ENCODE assay signal across 2 cellular contexts in the genomic region with DNA sequence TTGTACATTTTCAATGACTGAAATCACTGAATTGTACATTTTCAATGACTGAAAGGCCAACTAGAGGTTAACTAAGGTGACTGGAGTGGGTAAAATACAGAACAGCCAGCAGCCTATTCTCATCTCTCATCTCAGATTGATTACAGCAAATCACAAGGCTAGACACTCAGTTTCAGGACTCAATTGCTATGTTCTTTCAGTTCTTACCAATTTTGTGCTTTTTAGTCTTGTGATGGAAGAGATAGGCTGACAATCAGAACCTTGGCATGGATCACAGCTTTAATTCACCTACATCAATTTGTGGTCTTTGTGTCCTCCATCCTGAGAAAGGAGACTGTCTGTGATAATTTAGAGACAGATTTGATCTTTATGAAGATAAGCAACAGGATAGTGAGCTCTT.
TF ChIP-seq lines count a peak whose summit lies in the region.

No MANE protein-coding gene starts in this region.

TF ChIP-seq in SK-N-SH, 30 proteins besides CTCF, POLR2A, EP300 and RAD21 (continues in another document):
- TF ChIP-seq, protein P1, sequence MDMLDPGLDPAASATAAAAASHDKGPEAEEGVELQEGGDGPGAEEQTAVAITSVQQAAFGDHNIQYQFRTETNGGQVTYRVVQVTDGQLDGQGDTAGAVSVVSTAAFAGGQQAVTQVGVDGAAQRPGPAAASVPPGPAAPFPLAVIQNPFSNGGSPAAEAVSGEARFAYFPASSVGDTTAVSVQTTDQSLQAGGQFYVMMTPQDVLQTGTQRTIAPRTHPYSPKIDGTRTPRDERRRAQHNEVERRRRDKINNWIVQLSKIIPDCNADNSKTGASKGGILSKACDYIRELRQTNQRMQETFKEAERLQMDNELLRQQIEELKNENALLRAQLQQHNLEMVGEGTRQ (IDR thresholded peaks at IDR 0.05; ENCODE audit: borderline replicate concordance, low read depth, low read length): no peak
- TF ChIP-seq TAF1 (IDR thresholded peaks at IDR 0.05; ENCODE audit: borderline replicate concordance, low read depth, low read length): no peak
- TF ChIP-seq SMC3 (IDR thresholded peaks at IDR 0.05; ENCODE audit: low read depth, low read length): no peak
- TF ChIP-seq TCF12 (IDR thresholded peaks at IDR 0.05): peak; percentile 57
- no peak for TF ChIP-seq GABPA (IDR thresholded peaks at IDR 0.05; ENCODE audit: low read depth)
- TF ChIP-seq SIN3A (IDR thresholded peaks at IDR 0.05; ENCODE audit: borderline replicate concordance, low read depth, low read length): no peak
- peak; percentile 89 for TF ChIP-seq GATA2 (CRISPR knock-in tag; IDR thresholded peaks at IDR 0.05)
- peak; percentile 66; the same call in 1 of the 2 replicates for TF ChIP-seq FOXJ3 (CRISPR knock-in tag; IDR thresholded peaks at IDR 0.05)
- peak; percentile 20 for TF ChIP-seq CHD2 (IDR thresholded peaks at IDR 0.05; ENCODE audit: low read length, partially characterized antibody)
- TF ChIP-seq ELF1 (IDR thresholded peaks at IDR 0.05): no peak
- TF ChIP-seq, protein P2, sequence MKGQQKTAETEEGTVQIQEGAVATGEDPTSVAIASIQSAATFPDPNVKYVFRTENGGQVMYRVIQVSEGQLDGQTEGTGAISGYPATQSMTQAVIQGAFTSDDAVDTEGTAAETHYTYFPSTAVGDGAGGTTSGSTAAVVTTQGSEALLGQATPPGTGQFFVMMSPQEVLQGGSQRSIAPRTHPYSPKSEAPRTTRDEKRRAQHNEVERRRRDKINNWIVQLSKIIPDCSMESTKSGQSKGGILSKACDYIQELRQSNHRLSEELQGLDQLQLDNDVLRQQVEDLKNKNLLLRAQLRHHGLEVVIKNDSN (IDR thresholded peaks at IDR 0.05; ENCODE audit: borderline replicate concordance, low read depth): no peak
- no peak for TF ChIP-seq FOSL2 (IDR thresholded peaks at IDR 0.05; ENCODE audit: borderline replicate concordance, low read depth)
- TF ChIP-seq RFX5 (IDR thresholded peaks at IDR 0.05; ENCODE audit: low read length): no peak
- TF ChIP-seq, protein P3, sequence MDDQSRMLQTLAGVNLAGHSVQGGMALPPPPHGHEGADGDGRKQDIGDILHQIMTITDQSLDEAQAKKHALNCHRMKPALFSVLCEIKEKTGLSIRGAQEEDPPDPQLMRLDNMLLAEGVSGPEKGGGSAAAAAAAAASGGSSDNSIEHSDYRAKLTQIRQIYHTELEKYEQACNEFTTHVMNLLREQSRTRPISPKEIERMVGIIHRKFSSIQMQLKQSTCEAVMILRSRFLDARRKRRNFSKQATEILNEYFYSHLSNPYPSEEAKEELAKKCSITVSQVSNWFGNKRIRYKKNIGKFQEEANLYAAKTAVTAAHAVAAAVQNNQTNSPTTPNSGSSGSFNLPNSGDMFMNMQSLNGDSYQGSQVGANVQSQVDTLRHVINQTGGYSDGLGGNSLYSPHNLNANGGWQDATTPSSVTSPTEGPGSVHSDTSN (IDR thresholded peaks at IDR 0.05): peak; percentile 66
- peak; percentile 60; the same call in 1 of the 2 replicates for TF ChIP-seq TEAD4 (IDR thresholded peaks at IDR 0.05; ENCODE audit: borderline replicate concordance, insufficient read depth)
- TF ChIP-seq EZH2phosphoT487 (IDR thresholded peaks at IDR 0.05; ENCODE audit: borderline replicate concordance, low read depth): no peak
- no peak for TF ChIP-seq YY1 (IDR thresholded peaks at IDR 0.05; ENCODE audit: low read depth)
- peak; percentile 60 for TF ChIP-seq RCOR1 (IDR thresholded peaks at IDR 0.05; ENCODE audit: low read length)
- 0 out of 2 replicates have a peak, but pooled peaks have one; percentile 35 for TF ChIP-seq MXI1 (IDR thresholded peaks at IDR 0.05; ENCODE audit: low read depth, low read length)
- TF ChIP-seq, protein P4, sequence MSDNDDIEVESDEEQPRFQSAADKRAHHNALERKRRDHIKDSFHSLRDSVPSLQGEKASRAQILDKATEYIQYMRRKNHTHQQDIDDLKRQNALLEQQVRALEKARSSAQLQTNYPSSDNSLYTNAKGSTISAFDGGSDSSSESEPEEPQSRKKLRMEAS (IDR thresholded peaks at IDR 0.05; ENCODE audit: low read depth): no peak
- no peak for TF ChIP-seq MEF2A (IDR thresholded peaks at IDR 0.05; ENCODE audit: borderline replicate concordance, low read depth)
- TF ChIP-seq, protein P5, sequence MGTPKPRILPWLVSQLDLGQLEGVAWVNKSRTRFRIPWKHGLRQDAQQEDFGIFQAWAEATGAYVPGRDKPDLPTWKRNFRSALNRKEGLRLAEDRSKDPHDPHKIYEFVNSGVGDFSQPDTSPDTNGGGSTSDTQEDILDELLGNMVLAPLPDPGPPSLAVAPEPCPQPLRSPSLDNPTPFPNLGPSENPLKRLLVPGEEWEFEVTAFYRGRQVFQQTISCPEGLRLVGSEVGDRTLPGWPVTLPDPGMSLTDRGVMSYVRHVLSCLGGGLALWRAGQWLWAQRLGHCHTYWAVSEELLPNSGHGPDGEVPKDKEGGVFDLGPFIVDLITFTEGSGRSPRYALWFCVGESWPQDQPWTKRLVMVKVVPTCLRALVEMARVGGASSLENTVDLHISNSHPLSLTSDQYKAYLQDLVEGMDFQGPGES (IDR thresholded peaks at IDR 0.05; ENCODE audit: low read depth, low read length): no peak
- TF ChIP-seq, protein P6, sequence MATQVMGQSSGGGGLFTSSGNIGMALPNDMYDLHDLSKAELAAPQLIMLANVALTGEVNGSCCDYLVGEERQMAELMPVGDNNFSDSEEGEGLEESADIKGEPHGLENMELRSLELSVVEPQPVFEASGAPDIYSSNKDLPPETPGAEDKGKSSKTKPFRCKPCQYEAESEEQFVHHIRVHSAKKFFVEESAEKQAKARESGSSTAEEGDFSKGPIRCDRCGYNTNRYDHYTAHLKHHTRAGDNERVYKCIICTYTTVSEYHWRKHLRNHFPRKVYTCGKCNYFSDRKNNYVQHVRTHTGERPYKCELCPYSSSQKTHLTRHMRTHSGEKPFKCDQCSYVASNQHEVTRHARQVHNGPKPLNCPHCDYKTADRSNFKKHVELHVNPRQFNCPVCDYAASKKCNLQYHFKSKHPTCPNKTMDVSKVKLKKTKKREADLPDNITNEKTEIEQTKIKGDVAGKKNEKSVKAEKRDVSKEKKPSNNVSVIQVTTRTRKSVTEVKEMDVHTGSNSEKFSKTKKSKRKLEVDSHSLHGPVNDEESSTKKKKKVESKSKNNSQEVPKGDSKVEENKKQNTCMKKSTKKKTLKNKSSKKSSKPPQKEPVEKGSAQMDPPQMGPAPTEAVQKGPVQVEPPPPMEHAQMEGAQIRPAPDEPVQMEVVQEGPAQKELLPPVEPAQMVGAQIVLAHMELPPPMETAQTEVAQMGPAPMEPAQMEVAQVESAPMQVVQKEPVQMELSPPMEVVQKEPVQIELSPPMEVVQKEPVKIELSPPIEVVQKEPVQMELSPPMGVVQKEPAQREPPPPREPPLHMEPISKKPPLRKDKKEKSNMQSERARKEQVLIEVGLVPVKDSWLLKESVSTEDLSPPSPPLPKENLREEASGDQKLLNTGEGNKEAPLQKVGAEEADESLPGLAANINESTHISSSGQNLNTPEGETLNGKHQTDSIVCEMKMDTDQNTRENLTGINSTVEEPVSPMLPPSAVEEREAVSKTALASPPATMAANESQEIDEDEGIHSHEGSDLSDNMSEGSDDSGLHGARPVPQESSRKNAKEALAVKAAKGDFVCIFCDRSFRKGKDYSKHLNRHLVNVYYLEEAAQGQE (IDR thresholded peaks at IDR 0.05; ENCODE audit: low read depth, low read length): no peak
- no peak for TF ChIP-seq NRF1 (IDR thresholded peaks at IDR 0.05; ENCODE audit: low read depth, low read length)
- 0 out of 2 replicates have a peak, but pooled peaks have one; percentile 18 for TF ChIP-seq FOXM1 (IDR thresholded peaks at IDR 0.05; ENCODE audit: low read depth)

TF ChIP-seq in neural cell, 6 proteins besides CTCF, POLR2A, EP300 and RAD21:
- TF ChIP-seq EZH2 (IDR thresholded peaks at IDR 0.05; ENCODE audit: borderline replicate concordance, insufficient read depth, low read length, poor library complexity, severe bottlenecking) (no peak), POLR2AphosphoS5 (IDR thresholded peaks at IDR 0.05) (peak; percentile 43)
- TF ChIP-seq, protein P6 (IDR thresholded peaks at IDR 0.05; ENCODE audit: borderline replicate concordance): no peak
